18 cellular contexts compared by ENCODE assay signal in the genomic region with DNA sequence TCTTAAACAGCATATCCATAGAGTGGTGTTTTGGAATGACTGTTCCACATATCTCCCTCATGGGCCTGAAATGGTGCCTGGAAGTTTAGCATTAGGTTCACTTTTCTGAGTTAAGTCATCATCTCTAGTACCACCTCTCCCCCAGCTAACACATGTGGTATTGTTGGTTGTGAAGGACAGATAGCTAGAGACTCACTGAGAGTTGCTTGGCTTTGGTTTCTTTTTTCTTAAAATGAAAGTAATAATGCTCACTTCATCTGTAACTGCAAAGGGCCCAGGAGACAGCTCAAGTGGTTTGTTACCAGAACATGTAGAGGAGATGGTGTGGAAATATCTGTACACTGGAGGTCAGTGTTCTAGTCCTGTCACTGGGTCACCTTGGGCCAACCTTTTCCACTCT.
A peak's percentile ranks its signal among the peaks of the same experiment; 100 is the strongest.
DNase-seq lines count a peak whose midpoint lies in the region; ATAC-seq, FAIRE-seq and TF ChIP-seq lines count a peak whose summit lies in the region.
"Had no signal": no experiment of that assay in that cellular context is flagged by ENCODE, and none has a peak within 500 bp of the region (broad histone marks: within the 10 kb centered on the region; RNA-seq: fewer than 3 reads in every experiment).

No MANE protein-coding gene starts in this region.

- H3K79me1 ChIP-seq in H1 (ENCODE audit: low read depth, low read length), result no peaks in the 10 kb centered on the region

- DNase-seq in H1 (ENCODE audit: low read depth in 1 of 2, low spot score in 2 of 2) (no peak), NCI-H1436 treated with DMSO at 0.1 percent for 48 hours (lab: John Stamatoyannopoulos, UW) (no peak), substantia nigra (lab: John Stamatoyannopoulos, UW) (no peak), AML-193 (lab: John Stamatoyannopoulos, UW) (no peak)
- DNase-seq: DMS79, KBM-7, NCI-H1105, NCI-H1694 treated with DMSO at 0.1 percent for 48 hours, NCI-H510A, NCI-H748 treated with DMSO at 0.1 percent for 48 hours, Right ventricle myocardium superior, T-cell had no signal

- H4K5ac ChIP-seq in H1 (ENCODE audit: insufficient read length, low read depth, low read length), result no peak overlapping the region

- H2BK120ac ChIP-seq in H1 (replicated peaks; ENCODE audit: low read depth, low read length), result no peak overlapping the region

- no peak overlapping the region for H3K4me3 ChIP-seq in BLaER1 treated with 17β-estradiol and CSF1 and Interleukin-3, amounts not matched to agents 10 nM and 100 nM
- H3K4me3 ChIP-seq in H1 (ENCODE audit: extremely low read depth in 1 of 4, insufficient read depth in 2 of 4, low read depth in 3 of 4, low read length in 4 of 4), result no peak overlapping the region
- H3K4me3 ChIP-seq: HAP-1 had no signal

- no peak overlapping the region for H4K8ac ChIP-seq in H1 (ENCODE audit: extremely low read depth, insufficient read depth, low read length)

- no peak overlapping the region for H3K23ac ChIP-seq in H1 (ENCODE audit: insufficient read length)

- no peak overlapping the region for H4K91ac ChIP-seq in H1 (replicated peaks; ENCODE audit: insufficient read length, low read length)

- no peaks in the 10 kb centered on the region for H3K36me3 ChIP-seq in BLaER1 treated with 17β-estradiol and CSF1 and Interleukin-3, amounts not matched to agents 10 nM and 100 nM
- H3K36me3 ChIP-seq in H1 (ENCODE audit: control insufficient read depth in 2 of 4, insufficient read depth in 4 of 4, low read length in 3 of 4), result no peaks in the 10 kb centered on the region
- H3K36me3 ChIP-seq: HAP-1 had no signal

- H2AK5ac ChIP-seq in H1 (ENCODE audit: low read depth, low read length), result no peak overlapping the region

- ATAC-seq in GM18520 (IDR thresholded peaks at IDR 0.05; ENCODE audit: unreplicated experiment) (peak; percentile 71), HG02852 (IDR thresholded peaks at IDR 0.05; ENCODE audit: unreplicated experiment) (peak; percentile 62), HG03196 (IDR thresholded peaks at IDR 0.05; ENCODE audit: unreplicated experiment) (no peak)
- ATAC-seq: HepG2, T-cell had no signal

- TF ChIP-seq RAD21 in H1 (IDR thresholded peaks at IDR 0.05 in 1 of 2, conservative IDR thresholded peaks at IDR 0.05 in 1 of 2; ENCODE audit: low read depth in 2 of 2, low read length in 2 of 2), result no peak

- no peak overlapping the region for H2AFZ ChIP-seq in H1 (ENCODE audit: low read length)

- H3K27me3 ChIP-seq in BLaER1 treated with 17β-estradiol and CSF1 and Interleukin-3, amounts not matched to agents 10 nM and 100 nM, result peaks cover 67 to 100% (median 96%) of the 10 kb centered on the region in 11 experiments
- H3K27me3 ChIP-seq in H1 (replicated peaks in 1 of 4; ENCODE audit: control insufficient read depth in 3 of 4, extremely low read depth in 1 of 4, insufficient read depth in 3 of 4, low read length in 3 of 4), result no peaks in the 10 kb centered on the region

- H3K14ac ChIP-seq in H1 (ENCODE audit: insufficient read length), result no peak overlapping the region

- CTCF ChIA-PET in H1 (lab: Charles Lee; ENCODE audit: partially characterized antibody), result interaction anchor here (0.7 to 3.6 kb wide), 3 partner anchors 27 to 91 kb away, joined by 3 to 15 read pairs (median 4); partner anchors contain the start of gene EFNB1

- H2BK20ac ChIP-seq in H1 (ENCODE audit: low read length), result no peak overlapping the region

- H3K9ac ChIP-seq in BLaER1 treated with 17β-estradiol and CSF1 and Interleukin-3, amounts not matched to agents 10 nM and 100 nM, result no peak overlapping the region
- no peak overlapping the region for H3K9ac ChIP-seq in H1 (replicated peaks in 1 of 4; ENCODE audit: extremely low read depth in 1 of 4, low read depth in 3 of 4, low read length in 3 of 4)

- no peak for TF ChIP-seq POLR2A in H1 (IDR thresholded peaks at IDR 0.05; ENCODE audit: control extremely low read depth in 1 of 2, low read depth in 2 of 2, low read length in 2 of 2)

- peaks cover 0 to 70% (median 43%) of the 10 kb centered on the region in 10 experiments; a peak in 17 of 20 replicates for H3K4me1 ChIP-seq in BLaER1 treated with 17β-estradiol and CSF1 and Interleukin-3, amounts not matched to agents 10 nM and 100 nM
- H3K4me1 ChIP-seq in H1 (replicated peaks in 1 of 4; ENCODE audit: control insufficient read depth in 3 of 4, insufficient read depth in 4 of 4, low read length in 3 of 4), result peaks cover 0 to 6% (median 3%) of the 10 kb centered on the region in 4 experiments; a peak in 3 of 7 replicates
- H3K4me1 ChIP-seq: HAP-1 had no signal

- no peak for TF ChIP-seq EP300 in H1 (IDR thresholded peaks at IDR 0.05; ENCODE audit: borderline replicate concordance in 1 of 2, low read depth in 2 of 2, low read length in 2 of 2)

- no peak for TF ChIP-seq CTCF in H1 (IDR thresholded peaks at IDR 0.05; ENCODE audit: control extremely low read depth in 1 of 3, insufficient read depth in 1 of 3, low read depth in 1 of 3, low read length in 3 of 3)

- H2BK15ac ChIP-seq in H1 (ENCODE audit: low read length), result no peak overlapping the region

- peak; percentile 45 for FAIRE-seq in H1 (lab: Jason Lieb, UNC)
- FAIRE-seq: HepG2 had no signal

- no peak overlapping the region for H3K56ac ChIP-seq in H1 (replicated peaks; ENCODE audit: insufficient read length, low read depth, low read length)

- H3K9me3 ChIP-seq in BLaER1 treated with 17β-estradiol and CSF1 and Interleukin-3, amounts not matched to agents 10 nM and 100 nM (replicated peaks in 1 of 11), result no peaks in the 10 kb centered on the region
- no peaks in the 10 kb centered on the region for H3K9me3 ChIP-seq in H1 (ENCODE audit: insufficient read depth in 2 of 2, low read depth in 1 of 2, low read length in 1 of 2)
- H3K9me3 ChIP-seq: HAP-1 had no signal

- H3K79me2 ChIP-seq in H1 (ENCODE audit: control insufficient read depth in 1 of 2, insufficient read depth in 2 of 2, low read length in 2 of 2), result no peaks in the 10 kb centered on the region

- no peaks in the 10 kb centered on the region for H3K23me2 ChIP-seq in H1 (ENCODE audit: low read depth, low read length)

- H2BK12ac ChIP-seq in H1 (ENCODE audit: low read depth, low read length), result no peak overlapping the region

- POLR2A ChIA-PET in H1 (lab: Charles Lee; ENCODE audit: partially characterized antibody), result interaction anchor here (2.3 kb wide), 1 partner anchor 8 kb away, joined by 5 read pairs; no protein-coding TSS in a partner anchor

- no peak overlapping the region for H3K18ac ChIP-seq in H1 (ENCODE audit: extremely low read depth, low read length)

- H4K20me1 ChIP-seq in BLaER1 treated with 17β-estradiol and CSF1 and Interleukin-3, amounts not matched to agents 10 nM and 100 nM, result no peaks in the 10 kb centered on the region; a peak in 2 of 22 replicates
- no peaks in the 10 kb centered on the region for H4K20me1 ChIP-seq in H1 (replicated peaks in 1 of 2; ENCODE audit: control insufficient read depth in 1 of 2, insufficient read depth in 2 of 2, low read length in 2 of 2)

- no peak overlapping the region for H3K4ac ChIP-seq in H1 (replicated peaks; ENCODE audit: insufficient read length, low read depth, low read length)

- H2BK5ac ChIP-seq in H1 (ENCODE audit: low read depth, low read length), result no peak overlapping the region

- peak overlapping the region in 7 of 11 experiments; percentile 5 to 32 (median 21); a peak in 8 of 22 replicates for H3K4me2 ChIP-seq in BLaER1 treated with 17β-estradiol and CSF1 and Interleukin-3, amounts not matched to agents 10 nM and 100 nM
- no peak overlapping the region for H3K4me2 ChIP-seq in H1 (ENCODE audit: insufficient read depth in 1 of 2, low read depth in 2 of 2, low read length in 2 of 2)

- no peak overlapping the region for H3K27ac ChIP-seq in BLaER1 treated with 17β-estradiol and CSF1 and Interleukin-3, amounts not matched to agents 10 nM and 100 nM
- H3K27ac ChIP-seq in H1 (ENCODE audit: low read depth, low read length) (no peak overlapping the region), substantia nigra (ENCODE audit: low read depth, low read length, poor library complexity, severe bottlenecking) (no peak overlapping the region)

TF ChIP-seq in H1, 55 proteins besides CTCF, POLR2A, EP300 and RAD21 (continues in another document):
- TF ChIP-seq RXRA (IDR thresholded peaks at IDR 0.05; ENCODE audit: insufficient read depth, low read depth, low read length) (no peak), CBX5 (IDR thresholded peaks at IDR 0.05; ENCODE audit: low read depth, low read length) (no peak), SP4 (IDR thresholded peaks at IDR 0.05; ENCODE audit: low read length) (no peak), TAF7 (optimal IDR thresholded peaks at IDR 0.05; ENCODE audit: borderline replicate concordance, low read depth, low read length) (no peak), PHF8 (conservative IDR thresholded peaks at IDR 0.05; ENCODE audit: low read depth, low read length) (no peak), SP1 (IDR thresholded peaks at IDR 0.05; ENCODE audit: low read depth, low read length) (no peak), TEAD4 (IDR thresholded peaks at IDR 0.05; ENCODE audit: low read depth, low read length) (no peak), JUND (IDR thresholded peaks at IDR 0.05; ENCODE audit: low read length) (no peak), KDM1A (IDR thresholded peaks at IDR 0.05; ENCODE audit: borderline replicate concordance, low read length) (no peak), SIN3A (conservative IDR thresholded peaks at IDR 0.05 in 1 of 2, IDR thresholded peaks at IDR 0.05 in 1 of 2; ENCODE audit: low read depth in 1 of 2, low read length in 2 of 2) (no peak)

Comparison
In these comparisons a context has a peak if more than half of its experiments do, and no peak if none do; other contexts are left out.
1. H3K4me2 ChIP-seq: peak in BLaER1 treated with 17β-estradiol and CSF1 and Interleukin-3, amounts not matched to agents 10 nM and 100 nM (7 of 11); none in H1 (0 of 2).